8 cellular contexts compared by ENCODE assay signal in the genomic region with DNA sequence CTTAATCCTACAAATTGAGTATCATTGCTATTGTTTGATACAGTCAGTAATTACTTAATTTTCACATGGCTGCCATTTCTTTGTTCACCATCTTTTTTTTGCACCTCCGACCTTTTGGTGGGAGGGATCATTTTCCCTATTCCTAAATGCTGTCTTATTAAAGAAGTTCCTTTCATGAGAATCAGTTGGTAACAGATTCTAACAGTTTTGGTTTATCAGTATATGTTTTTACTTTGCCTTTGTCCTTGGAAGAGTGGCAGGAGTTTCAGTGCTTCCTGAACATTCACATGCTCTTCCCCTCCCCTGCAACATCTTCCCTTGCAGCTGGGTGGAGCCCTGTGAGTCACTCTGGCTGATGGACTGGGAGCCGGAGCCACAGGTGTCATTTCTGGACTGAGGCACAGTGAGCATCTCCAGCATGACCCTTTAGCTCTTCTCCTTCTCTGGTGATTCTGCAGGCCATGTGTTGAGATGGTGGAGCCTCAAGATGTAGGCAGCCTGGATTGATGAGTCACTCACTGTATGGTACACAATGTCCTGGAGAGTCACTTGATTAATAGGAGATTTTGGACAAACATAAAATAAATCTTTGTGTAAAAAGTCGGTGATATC.
DNase-seq lines count a peak whose midpoint lies in the region; ATAC-seq and TF ChIP-seq lines count a peak whose summit lies in the region.

No MANE protein-coding gene starts in this region.

- peaks cover 3% of the 10 kb centered on the region for H3K4me1 Mint-ChIP-seq in activated T-cell treated with anti-CD3 and anti-CD28 coated beads, Interleukin-2, amount 50 U/mL, for 4 hours (ENCODE audit: low read depth)
- no peaks in the 10 kb centered on the region for H3K4me1 Mint-ChIP-seq in activated CD8-positive, alpha-beta T cell treated with anti-CD3 and anti-CD28 coated beads, Interleukin-2, amount 10 ng/mL, durations not matched to agents 7 days and 5 days (ENCODE audit: low read depth)

- H3K27ac Mint-ChIP-seq in activated CD8-positive, alpha-beta T cell treated with anti-CD3 and anti-CD28 coated beads, Interleukin-2, amount 10 ng/mL, durations not matched to agents 7 days and 5 days: no peak overlapping the region

- intact Hi-C loops in left colon (cut with DNase I, micrococcal nuclease): no loop called here

- H3K4me1 ChIP-seq in BE2C: 0 out of 2 replicates have a peak, but pooled peaks cover 3% of the 10 kb centered on the region

- H3K36me3 Mint-ChIP-seq in activated T-cell treated with anti-CD3 and anti-CD28 coated beads, Interleukin-2, amount 50 U/mL, for 4 hours (ENCODE audit: insufficient read depth): no peaks in the 10 kb centered on the region
- no peaks in the 10 kb centered on the region for H3K36me3 Mint-ChIP-seq in activated CD8-positive, alpha-beta T cell treated with anti-CD3 and anti-CD28 coated beads, Interleukin-2, amount 10 ng/mL, durations not matched to agents 7 days and 5 days (ENCODE audit: low read depth)

- no peaks in the 10 kb centered on the region for H3K9me3 Mint-ChIP-seq in activated T-cell treated with anti-CD3 and anti-CD28 coated beads, Interleukin-2, amount 50 U/mL, for 4 hours
- no peaks in the 10 kb centered on the region for H3K9me3 Mint-ChIP-seq in activated CD8-positive, alpha-beta T cell treated with anti-CD3 and anti-CD28 coated beads, Interleukin-2, amount 10 ng/mL, durations not matched to agents 7 days and 5 days (ENCODE audit: insufficient read depth)

- H3K9me3 ChIP-seq in BE2C (no peaks in the 10 kb centered on the region), WERI-Rb-1 (ENCODE audit: severe bottlenecking) (no peaks in the 10 kb centered on the region)

- H3K27me3 Mint-ChIP-seq in activated T-cell treated with anti-CD3 and anti-CD28 coated beads, Interleukin-2, amount 50 U/mL, for 4 hours (ENCODE audit: low read depth): peaks cover 23% of the 10 kb centered on the region
- H3K27me3 Mint-ChIP-seq in activated CD8-positive, alpha-beta T cell treated with anti-CD3 and anti-CD28 coated beads, Interleukin-2, amount 10 ng/mL, durations not matched to agents 7 days and 5 days (ENCODE audit: low read depth): peaks cover 19% of the 10 kb centered on the region

- H3K36me3 ChIP-seq in BE2C: no peaks in the 10 kb centered on the region
- H3K36me3 ChIP-seq in WERI-Rb-1: no peaks in the 10 kb centered on the region

- DNase-seq in BE2C (peak; percentile 78), HPDE6-E6E7 (ENCODE audit: extremely low spot score) (peak; percentile 64), WERI-Rb-1 (peak; percentile 15), left colon (peak; percentile 47 to 75)
- DNase-seq in activated T-cell treated with anti-CD3 and anti-CD28 coated beads, Interleukin-2, amount 50 U/mL, for 4 hours: no peak
- no peak for DNase-seq in activated CD8-positive, alpha-beta T cell treated with anti-CD3 and anti-CD28 coated beads, Interleukin-2, amount 10 ng/mL, durations not matched to agents 7 days and 5 days
- DNase-seq in stimulated activated CD4-positive, alpha-beta T cell treated with anti-CD3 and anti-CD28 coated beads, Interleukin-15, amount 100 ng/mL, for 24 hours: no peak
- DNase-seq in activated naive CD4-positive, alpha-beta T cell treated with anti-CD3 and anti-CD28 coated beads, Interleukin-2, amount 50 U/mL, for 16 hours: no peak

- TF ChIP-seq CTCF in BE2C (IDR thresholded peaks at IDR 0.05; ENCODE audit: low read depth, low read length) (peak; percentile 78), WERI-Rb-1 (IDR thresholded peaks at IDR 0.05; ENCODE audit: low read depth, low read length) (peak; percentile 34; the same call in 1 of the 2 replicates)

- POLR2A ChIA-PET in activated CD8-positive, alpha-beta T cell treated with anti-CD3 and anti-CD28 coated beads, Interleukin-2, amount 10 ng/mL, durations not matched to agents 7 days and 5 days (lab: Charles Lee): no interaction called here

- H3K4me3 Mint-ChIP-seq in activated T-cell treated with anti-CD3 and anti-CD28 coated beads, Interleukin-2, amount 50 U/mL, for 4 hours: no peak overlapping the region
- H3K4me3 Mint-ChIP-seq in activated CD8-positive, alpha-beta T cell treated with anti-CD3 and anti-CD28 coated beads, Interleukin-2, amount 10 ng/mL, durations not matched to agents 7 days and 5 days: no peak overlapping the region

- H3K27me3 ChIP-seq in BE2C: no peaks in the 10 kb centered on the region
- no peaks in the 10 kb centered on the region for H3K27me3 ChIP-seq in WERI-Rb-1 (ENCODE audit: insufficient read depth, low read depth, severe bottlenecking)

- H3K4me3 ChIP-seq in BE2C (ENCODE audit: low read depth, low read length) (no peak overlapping the region), WERI-Rb-1 (ENCODE audit: low read depth, low read length) (no peak overlapping the region)

- no peak overlapping the region for H3K27ac ChIP-seq in WERI-Rb-1

- CTCF ChIA-PET in activated CD8-positive, alpha-beta T cell treated with anti-CD3 and anti-CD28 coated beads, Interleukin-2, amount 10 ng/mL, durations not matched to agents 7 days and 5 days (lab: Charles Lee): no interaction called here

- peak; percentile 81 for ATAC-seq in left colon
- ATAC-seq in activated T-cell treated with anti-CD3 and anti-CD28 coated beads, Interleukin-2, amount 50 U/mL, for 4 hours: no peak
- ATAC-seq in activated CD8-positive, alpha-beta T cell treated with anti-CD3 and anti-CD28 coated beads, Interleukin-2, amount 10 ng/mL, durations not matched to agents 7 days and 5 days: no peak

Comparison
In these comparisons a context has a peak if more than half of its experiments do, and no peak if none do; other contexts are left out.
1. DNase-seq: peak in BE2C (single experiment), HPDE6-E6E7 (single experiment), WERI-Rb-1 (single experiment) and left colon (2 of 2); none in activated T-cell treated with anti-CD3 and anti-CD28 coated beads, Interleukin-2, amount 50 U/mL, for 4 hours (single experiment), activated CD8-positive, alpha-beta T cell treated with anti-CD3 and anti-CD28 coated beads, Interleukin-2, amount 10 ng/mL, durations not matched to agents 7 days and 5 days (single experiment), stimulated activated CD4-positive, alpha-beta T cell treated with anti-CD3 and anti-CD28 coated beads, Interleukin-15, amount 100 ng/mL, for 24 hours (single experiment) and activated naive CD4-positive, alpha-beta T cell treated with anti-CD3 and anti-CD28 coated beads, Interleukin-2, amount 50 U/mL, for 16 hours (single experiment).